In the genomic region with DNA sequence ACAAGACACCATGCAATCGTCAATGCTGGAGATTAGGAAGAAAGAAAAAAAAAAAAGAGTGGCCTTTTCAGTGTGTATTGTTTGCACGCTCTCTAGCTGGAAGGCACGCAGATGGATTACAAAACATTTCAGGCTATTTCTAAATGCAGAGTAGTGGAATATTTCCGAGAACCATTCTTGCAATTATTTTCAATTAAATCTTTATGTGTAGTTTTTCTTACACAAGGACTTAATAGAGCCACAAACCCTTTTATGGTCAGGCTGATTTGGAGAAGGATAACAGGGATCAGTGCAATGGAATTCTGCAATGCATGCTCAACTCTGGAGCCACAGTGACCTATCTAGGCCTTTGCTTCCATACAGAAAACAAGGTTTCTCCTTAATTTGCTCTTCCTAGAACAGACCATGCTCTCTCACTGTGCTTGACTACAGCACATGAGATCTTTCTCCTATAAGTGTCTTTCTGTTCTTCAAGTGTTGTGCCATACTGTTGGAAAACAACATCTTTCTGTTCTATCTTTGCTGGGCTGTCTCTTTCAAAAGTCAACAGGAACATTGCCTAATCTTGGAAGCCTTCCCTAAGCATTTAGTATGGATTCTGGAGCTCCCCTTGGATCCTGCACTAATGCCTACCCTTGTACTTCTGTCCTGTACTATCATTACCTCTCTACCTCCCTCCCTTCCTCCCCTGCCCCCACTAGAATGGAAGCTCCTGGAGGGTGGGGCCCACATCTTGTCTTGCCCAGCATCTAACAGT, we compare ENCODE assay signal across 1 cellular context.
TF ChIP-seq lines count a peak whose summit lies in the region.

No MANE protein-coding gene starts in this region.

TF ChIP-seq in HepG2, 621 proteins besides CTCF, POLR2A, EP300 and RAD21 (continued from another document):
- TF ChIP-seq IKZF4 (CRISPR knock-in tag; IDR thresholded peaks at IDR 0.05; ENCODE audit: borderline replicate concordance, low read depth, not compliant biosample characterization) (no peak), MED13 (CRISPR knock-in tag; IDR thresholded peaks at IDR 0.05) (0 out of 2 replicates have a peak, but pooled peaks have one; percentile 37), FOXO1 (CRISPR knock-in tag; IDR thresholded peaks at IDR 0.05) (peak; percentile 60; the same call in 1 of the 2 replicates), ZBTB26 (CRISPR knock-in tag; IDR thresholded peaks at IDR 0.05; ENCODE audit: borderline replicate concordance) (peak; percentile 37; the same call in 1 of the 2 replicates), CEBPG (CRISPR knock-in tag; IDR thresholded peaks at IDR 0.05) (peak; percentile 93), SOX6 (IDR thresholded peaks at IDR 0.05) (no peak), SOX6 (CRISPR knock-in tag; IDR thresholded peaks at IDR 0.05) (peak; percentile 80), ERF (CRISPR knock-in tag; IDR thresholded peaks at IDR 0.05) (0 out of 2 replicates have a peak, but pooled peaks have one; percentile 28), FOXP1 (IDR thresholded peaks at IDR 0.05) (no peak), FOXP1 (CRISPR knock-in tag; IDR thresholded peaks at IDR 0.05) (peak; percentile 50; the same call in 1 of the 2 replicates), FOXA3 (CRISPR knock-in tag; IDR thresholded peaks at IDR 0.05) (peak; percentile 76; the same call in 1 of the 2 replicates), HOXD1 (CRISPR knock-in tag; IDR thresholded peaks at IDR 0.05) (0 out of 2 replicates have a peak, but pooled peaks have one; percentile 47), TFDP1 (CRISPR knock-in tag; IDR thresholded peaks at IDR 0.05; ENCODE audit: borderline replicate concordance) (peak; percentile 14; the same call in 1 of the 2 replicates), HNF1A (IDR thresholded peaks at IDR 0.05; ENCODE audit: low read depth) (no peak), HNF1A (CRISPR knock-in tag; IDR thresholded peaks at IDR 0.05; ENCODE audit: borderline replicate concordance) (peak; percentile 19; the same call in 1 of the 2 replicates), SMAD1 (CRISPR knock-in tag; IDR thresholded peaks at IDR 0.05; ENCODE audit: borderline replicate concordance, low read depth) (no peak), FOXK2 (IDR thresholded peaks at IDR 0.05) (0 out of 2 replicates have a peak, but pooled peaks have one; percentile 16), ZGPAT (CRISPR knock-in tag; IDR thresholded peaks at IDR 0.05) (peak; percentile 30; the same call in 1 of the 2 replicates)
